8 cellular contexts compared by ENCODE assay signal in the genomic region with DNA sequence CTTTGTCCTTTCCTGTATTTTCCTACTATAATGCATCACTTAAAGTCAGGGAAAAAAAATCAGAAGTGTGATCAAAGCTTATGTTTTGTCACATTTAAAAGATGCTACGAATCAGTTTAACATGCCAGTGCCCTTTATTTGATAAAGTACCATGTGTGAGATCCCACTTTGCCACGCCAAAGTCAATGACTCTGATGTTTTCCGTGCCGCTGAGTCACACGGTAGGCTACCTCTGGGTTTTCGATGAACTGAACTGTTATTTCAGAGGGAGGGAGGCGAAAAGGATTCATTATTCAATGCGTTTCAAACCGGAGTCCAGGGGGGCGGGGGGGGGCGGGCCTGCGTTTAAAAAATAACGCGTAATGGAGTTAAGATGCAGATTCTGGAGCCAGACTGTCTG.
DNase-seq lines count a peak whose midpoint lies in the region; ATAC-seq and TF ChIP-seq lines count a peak whose summit lies in the region.

No MANE protein-coding gene starts in this region.

- H3K27ac ChIP-seq in iPS DF 6.9 (ENCODE audit: low read length), result no peak overlapping the region

- DNase-seq in T-helper 2 cell treated with Interferon-gamma antibody and Interleukin-4, amounts not matched to agents 5 μg/mL and 100 μg/mL, for 36 hours (ENCODE audit: low spot score), result no peak
- DNase-seq in T-helper 2 cell (no peak), iPS DF 6.9 (ENCODE audit: low read depth, low spot score) (no peak), CD14-positive monocyte (ENCODE audit: low spot score) (no peak), RKO (ENCODE audit: low spot score) (no peak)
- DNase-seq in activated CD4-positive, alpha-beta memory T cell treated with anti-CD3 and anti-CD28 coated beads for 36 hours, result peak; percentile 24
- no peak for DNase-seq in stimulated activated naive CD8-positive, alpha-beta T cell treated with anti-CD3 and anti-CD28 coated beads, Interleukin-15, amount 100 ng/mL, for 72 hours

- H3K9me3 ChIP-seq in iPS DF 6.9 (ENCODE audit: control insufficient read depth, insufficient read depth, low read length), result no peaks in the 10 kb centered on the region

- CTCF ChIA-PET in activated CD4-positive, alpha-beta memory T cell treated with anti-CD3 and anti-CD28 coated beads for 36 hours (lab: Charles Lee), result no interaction called here

- no peaks in the 10 kb centered on the region for H3K9me3 Mint-ChIP-seq in T-helper 2 cell treated with Interferon-gamma antibody and Interleukin-4, amounts not matched to agents 5 μg/mL and 100 μg/mL, for 36 hours
- H3K9me3 Mint-ChIP-seq in activated CD4-positive, alpha-beta memory T cell treated with anti-CD3 and anti-CD28 coated beads for 36 hours, result no peaks in the 10 kb centered on the region
- no peaks in the 10 kb centered on the region for H3K9me3 Mint-ChIP-seq in stimulated activated naive CD8-positive, alpha-beta T cell treated with anti-CD3 and anti-CD28 coated beads, Interleukin-15, amount 100 ng/mL, for 72 hours
- peaks cover 0 to 2% (median 0%) of the 10 kb centered on the region in 7 donors for H3K9me3 Mint-ChIP-seq in CD14-positive monocyte

- TF ChIP-seq CTCF in CD14-positive monocyte (IDR thresholded peaks at IDR 0.05), result no peak

- POLR2A ChIA-PET in activated CD4-positive, alpha-beta memory T cell treated with anti-CD3 and anti-CD28 coated beads for 36 hours (lab: Charles Lee), result no interaction called here

- H3K4me1 Mint-ChIP-seq in T-helper 2 cell treated with Interferon-gamma antibody and Interleukin-4, amounts not matched to agents 5 μg/mL and 100 μg/mL, for 36 hours (ENCODE audit: low read depth), result no peaks in the 10 kb centered on the region
- peaks cover 11% of the 10 kb centered on the region for H3K4me1 Mint-ChIP-seq in activated CD4-positive, alpha-beta memory T cell treated with anti-CD3 and anti-CD28 coated beads for 36 hours (ENCODE audit: low read depth)
- peaks cover 15% of the 10 kb centered on the region for H3K4me1 Mint-ChIP-seq in stimulated activated naive CD8-positive, alpha-beta T cell treated with anti-CD3 and anti-CD28 coated beads, Interleukin-15, amount 100 ng/mL, for 72 hours
- peaks cover 15% of the 10 kb centered on the region for H3K4me1 Mint-ChIP-seq in CD14-positive monocyte

- intact Hi-C loops in activated CD4-positive, alpha-beta memory T cell treated with anti-CD3 and anti-CD28 coated beads for 36 hours (cut with micrococcal nuclease), result loop anchor here (1.0 to 10.0 kb wide), 2 partner anchors 101 to 123 kb away; no protein-coding TSS in a partner anchor
- intact Hi-C loops in CD14-positive monocyte (cut with micrococcal nuclease), result no loop called here

- peak; percentile 29 for ATAC-seq in stimulated activated naive CD8-positive, alpha-beta T cell treated with anti-CD3 and anti-CD28 coated beads, Interleukin-15, amount 100 ng/mL, for 72 hours
- no peak for ATAC-seq in GM21526 (IDR thresholded peaks at IDR 0.05; ENCODE audit: low FRiP score, unreplicated experiment)

- H3K36me3 ChIP-seq in iPS DF 6.9 (ENCODE audit: control insufficient read depth, insufficient read depth, low read length), result no peaks in the 10 kb centered on the region

- H3K27ac Mint-ChIP-seq in T-helper 2 cell treated with Interferon-gamma antibody and Interleukin-4, amounts not matched to agents 5 μg/mL and 100 μg/mL, for 36 hours, result no peak overlapping the region
- H3K27ac Mint-ChIP-seq in activated CD4-positive, alpha-beta memory T cell treated with anti-CD3 and anti-CD28 coated beads for 36 hours, result no peak overlapping the region
- H3K27ac Mint-ChIP-seq in stimulated activated naive CD8-positive, alpha-beta T cell treated with anti-CD3 and anti-CD28 coated beads, Interleukin-15, amount 100 ng/mL, for 72 hours, result peak overlapping the region in 1 of 2 donors; percentile 14
- no peak overlapping the region for H3K27ac Mint-ChIP-seq in CD14-positive monocyte

- H3K36me3 Mint-ChIP-seq in T-helper 2 cell treated with Interferon-gamma antibody and Interleukin-4, amounts not matched to agents 5 μg/mL and 100 μg/mL, for 36 hours (ENCODE audit: low read depth), result no peaks in the 10 kb centered on the region
- no peaks in the 10 kb centered on the region for H3K36me3 Mint-ChIP-seq in activated CD4-positive, alpha-beta memory T cell treated with anti-CD3 and anti-CD28 coated beads for 36 hours
- H3K36me3 Mint-ChIP-seq in CD14-positive monocyte, result no peaks in the 10 kb centered on the region

- peak overlapping the region; percentile 66 for H3K4me3 Mint-ChIP-seq in T-helper 2 cell treated with Interferon-gamma antibody and Interleukin-4, amounts not matched to agents 5 μg/mL and 100 μg/mL, for 36 hours
- peak overlapping the region; percentile 13 for H3K4me3 Mint-ChIP-seq in activated CD4-positive, alpha-beta memory T cell treated with anti-CD3 and anti-CD28 coated beads for 36 hours
- peak overlapping the region; percentile 80 to 92 for H3K4me3 Mint-ChIP-seq in stimulated activated naive CD8-positive, alpha-beta T cell treated with anti-CD3 and anti-CD28 coated beads, Interleukin-15, amount 100 ng/mL, for 72 hours
- peak overlapping the region in 1 of 2 donors; percentile 85 for H3K4me3 Mint-ChIP-seq in CD14-positive monocyte

- peak overlapping the region; percentile 28; the same call in 1 of the 2 replicates for H3K4me3 ChIP-seq in iPS DF 6.9 (ENCODE audit: low read length)

- H3K27me3 Mint-ChIP-seq in T-helper 2 cell treated with Interferon-gamma antibody and Interleukin-4, amounts not matched to agents 5 μg/mL and 100 μg/mL, for 36 hours (ENCODE audit: low read depth), result peaks cover 54% of the 10 kb centered on the region
- peaks cover 41% of the 10 kb centered on the region for H3K27me3 Mint-ChIP-seq in activated CD4-positive, alpha-beta memory T cell treated with anti-CD3 and anti-CD28 coated beads for 36 hours
- peaks cover 82% of the 10 kb centered on the region for H3K27me3 Mint-ChIP-seq in stimulated activated naive CD8-positive, alpha-beta T cell treated with anti-CD3 and anti-CD28 coated beads, Interleukin-15, amount 100 ng/mL, for 72 hours
- H3K27me3 Mint-ChIP-seq in CD14-positive monocyte (ENCODE audit: low read depth in 3 of 3), result peaks cover 34 to 58% (median 47%) of the 10 kb centered on the region in 3 donors

- no CpG with 5 or more reads among the region's 14 CpGs for WGBS in iPS DF 6.9 (ENCODE audit: insufficient coverage, insufficient read length)

- no peaks in the 10 kb centered on the region for H3K27me3 ChIP-seq in iPS DF 6.9 (ENCODE audit: control insufficient read depth, insufficient read depth, low read length)

- no peaks in the 10 kb centered on the region for H3K4me1 ChIP-seq in iPS DF 6.9 (ENCODE audit: control insufficient read depth, insufficient read depth, low read length)
